ENCODE assay signal across 9 cellular contexts in the genomic region with DNA sequence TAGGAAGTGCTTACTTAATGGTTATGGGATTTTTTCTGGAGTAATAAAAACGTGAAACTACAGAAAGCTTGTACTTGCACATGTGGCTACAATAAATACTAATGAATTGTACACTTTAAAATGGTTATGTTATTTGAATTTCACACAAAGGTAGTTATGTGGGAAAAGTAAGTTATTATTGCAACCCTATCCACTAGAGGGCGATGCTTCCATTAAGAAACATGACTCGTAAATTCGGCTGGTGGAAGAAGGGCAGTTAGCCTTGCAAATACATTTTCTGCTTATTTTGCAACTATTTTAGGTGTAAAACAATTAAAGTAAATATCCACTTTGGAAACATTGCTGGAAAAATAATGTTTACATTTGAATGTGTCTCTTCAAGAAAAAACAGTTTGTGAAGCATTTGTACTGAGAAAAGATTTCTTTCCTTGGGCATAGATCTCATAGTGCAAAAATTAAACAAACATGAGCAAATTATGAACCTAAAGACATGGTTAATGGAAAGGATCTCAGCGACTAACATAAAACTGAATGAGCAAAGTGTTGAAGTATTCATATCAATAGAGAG.
DNase-seq lines count a peak whose midpoint lies in the region; ATAC-seq and TF ChIP-seq lines count a peak whose summit lies in the region.
"Had no signal": no experiment of that assay in that cellular context is flagged by ENCODE, and none has a peak within 500 bp of the region (broad histone marks: within the 10 kb centered on the region; RNA-seq: fewer than 3 reads in every experiment).

No MANE protein-coding gene starts in this region.

- no peaks in the 10 kb centered on the region for H4K20me1 ChIP-seq in H9 (ENCODE audit: control insufficient read depth, insufficient read depth, insufficient read length)
- H4K20me1 ChIP-seq: BLaER1 treated with 17β-estradiol and CSF1 and Interleukin-3, amounts not matched to agents 10 nM and 100 nM had no signal

- no peaks in the 10 kb centered on the region for H3K27me3 Mint-ChIP-seq in H9 (ENCODE audit: low read depth)

- H3K9ac ChIP-seq in H9 (ENCODE audit: extremely low read depth, insufficient read length, low read length): no peak overlapping the region
- H3K9ac ChIP-seq: BLaER1 treated with 17β-estradiol and CSF1 and Interleukin-3, amounts not matched to agents 10 nM and 100 nM had no signal

- H2BK15ac ChIP-seq in H9 (ENCODE audit: low read depth, low read length): no peak overlapping the region

- no peaks in the 10 kb centered on the region for H3K36me3 Mint-ChIP-seq in H9 (ENCODE audit: insufficient read depth in 1 of 3, low read depth in 3 of 3)

- no peak overlapping the region for H2BK12ac ChIP-seq in H9 (ENCODE audit: insufficient read length, low read depth, low read length)

- H3K4me1 Mint-ChIP-seq in H9: peaks cover 16 to 21% of the 10 kb centered on the region in 2 experiments

- H3K79me2 ChIP-seq in H9 (ENCODE audit: insufficient read depth, low read length): no peaks in the 10 kb centered on the region

- no peak overlapping the region for H2BK120ac ChIP-seq in H9 (ENCODE audit: low read depth, low read length, poor library complexity, severe bottlenecking)

- no peak overlapping the region for H3K4me2 ChIP-seq in H9 (ENCODE audit: insufficient read depth, insufficient read length, low read length)
- H3K4me2 ChIP-seq: BLaER1 treated with 17β-estradiol and CSF1 and Interleukin-3, amounts not matched to agents 10 nM and 100 nM had no signal

- no peak overlapping the region for H2BK5ac ChIP-seq in H9 (ENCODE audit: insufficient read length, low read length)

- H2BK20ac ChIP-seq in H9 (ENCODE audit: low read depth, low read length, poor library complexity, severe bottlenecking): no peak overlapping the region

- no peaks in the 10 kb centered on the region for H3K79me1 ChIP-seq in H9 (ENCODE audit: insufficient read depth, low read depth, low read length, poor library complexity, severe bottlenecking)

- H4K5ac ChIP-seq in H9 (ENCODE audit: insufficient read length, low read depth, low read length): no peak overlapping the region

- H3T11ph ChIP-seq in H9 (ENCODE audit: low read length): no peak overlapping the region

- H2AK5ac ChIP-seq in H9 (ENCODE audit: insufficient read length, low read length): no peak overlapping the region

- DNase-seq in SHP77 (lab: John Stamatoyannopoulos, UW) (peak; percentile 47), SHP77 treated with DMSO at 0.1 percent for 48 hours (lab: John Stamatoyannopoulos, UW) (no peak), H9 (no peak), NCI-H1092 (lab: John Stamatoyannopoulos, UW) (peak; percentile 49), SKM-1 (lab: John Stamatoyannopoulos, UW; ENCODE audit: unreplicated experiment) (peak; percentile 12), fibroblast of the aortic adventitia (ENCODE audit: low read depth) (peak; percentile 89), putamen (ENCODE audit: low spot score) (peak; percentile 65)

- no peak overlapping the region for H3K14ac ChIP-seq in H9 (ENCODE audit: insufficient read depth, low read length)

- TF ChIP-seq CTCF in H9 (conservative IDR thresholded peaks at IDR 0.05): peak; percentile 89
- TF ChIP-seq CTCF in fibroblast of the aortic adventitia (IDR thresholded peaks at IDR 0.05; ENCODE audit: insufficient read depth, low read length): peak; percentile 66

- no peak for ATAC-seq in HG03469 (IDR thresholded peaks at IDR 0.05; ENCODE audit: unreplicated experiment)

- H3K18ac ChIP-seq in H9 (ENCODE audit: insufficient read length, low read depth, low read length): no peak overlapping the region

- H3K4me3 Mint-ChIP-seq in H9: no peak overlapping the region

- H3K56ac ChIP-seq in H9 (ENCODE audit: insufficient read length, low read depth, low read length): no peak overlapping the region

- H3K4me1 ChIP-seq in H9 (ENCODE audit: insufficient read depth, low read length): peaks cover under 1% of the 10 kb centered on the region; the same call in 1 of the 2 replicates

- no peak overlapping the region for H4K91ac ChIP-seq in H9 (ENCODE audit: insufficient read length, low read depth, low read length)

- no peak overlapping the region for H3K27ac ChIP-seq in H9 (ENCODE audit: insufficient read length, low read depth, low read length)
- H3K27ac ChIP-seq: BLaER1 treated with 17β-estradiol and CSF1 and Interleukin-3, amounts not matched to agents 10 nM and 100 nM had no signal

- H3K27me3 ChIP-seq in H9 (ENCODE audit: insufficient read depth, low read length): no peaks in the 10 kb centered on the region
- H3K27me3 ChIP-seq: BLaER1 treated with 17β-estradiol and CSF1 and Interleukin-3, amounts not matched to agents 10 nM and 100 nM had no signal

- no peaks in the 10 kb centered on the region for H3K9me3 Mint-ChIP-seq in H9

- H3K23me2 ChIP-seq in H9 (ENCODE audit: insufficient read length, low read depth, low read length, poor library complexity, severe bottlenecking): no peaks in the 10 kb centered on the region

- no peaks in the 10 kb centered on the region for H3K9me3 ChIP-seq in H9 (ENCODE audit: control insufficient read depth, low read depth, low read length)
- H3K9me3 ChIP-seq: BLaER1 treated with 17β-estradiol and CSF1 and Interleukin-3, amounts not matched to agents 10 nM and 100 nM had no signal

- no peak overlapping the region for H3K4me3 ChIP-seq in fibroblast of the aortic adventitia (ENCODE audit: low read depth, low read length)
- H3K4me3 ChIP-seq: BLaER1 treated with 17β-estradiol and CSF1 and Interleukin-3, amounts not matched to agents 10 nM and 100 nM had no signal

- no peak overlapping the region for H4K8ac ChIP-seq in H9 (replicated peaks; ENCODE audit: insufficient read length, low read depth, low read length)

- WGBS in H9 (ENCODE audit: extremely low coverage, insufficient read length, low lambda C conversion rate): no CpG with 5 or more reads among the region's 5 CpGs

- no peak overlapping the region for H3K23ac ChIP-seq in H9 (ENCODE audit: insufficient read length, low read depth, low read length)

- H3K27ac Mint-ChIP-seq in H9: no peak overlapping the region

- H2AFZ ChIP-seq in H9 (ENCODE audit: low read length): no peak overlapping the region

- no peak overlapping the region for H3K4ac ChIP-seq in H9 (ENCODE audit: low read depth, low read length)

Comparison
In these comparisons a context has a peak if more than half of its experiments do, and no peak if none do; other contexts are left out.
1. DNase-seq: peak in SHP77 (2 of 2), NCI-H1092 (single experiment), SKM-1 (single experiment), fibroblast of the aortic adventitia (single experiment) and putamen (single experiment); none in SHP77 treated with DMSO at 0.1 percent for 48 hours (single experiment) and H9 (single experiment).